ENCODE assay signal across 15 cellular contexts in genomic region chr5:111135946-111136345, GRCh38.
DNase-seq lines count a peak whose midpoint lies in the region; TF ChIP-seq lines count a peak whose summit lies in the region.
"Had no signal": no experiment of that assay in that cellular context is flagged by ENCODE, and none has a peak within 500 bp of the region (broad histone marks: within the 10 kb centered on the region; RNA-seq: fewer than 3 reads in every experiment).

No MANE protein-coding gene starts in this region.

- no peak overlapping the region for H3K4me3 ChIP-seq in epithelial cell of esophagus (ENCODE audit: low read length)
- H3K4me3 ChIP-seq: coronary artery, GM12878, stomach had no signal

- TF ChIP-seq CTCF in epithelial cell of esophagus (IDR thresholded peaks at IDR 0.05; ENCODE audit: insufficient read depth, low read depth, low read length, missing control alignments) (no peak), GM10266 (IDR thresholded peaks at IDR 0.05; ENCODE audit: control insufficient read depth, insufficient read depth, low read depth, missing control alignments) (no peak)

- H3K4me1 Mint-ChIP-seq in T-helper 2 cell treated with Interferon-gamma antibody and Interleukin-4, amounts not matched to agents 5 μg/mL and 100 μg/mL, for 36 hours (ENCODE audit: low read depth): peaks cover 3% of the 10 kb centered on the region

- H3K9me3 Mint-ChIP-seq in T-helper 2 cell treated with Interferon-gamma antibody and Interleukin-4, amounts not matched to agents 5 μg/mL and 100 μg/mL, for 36 hours: no peaks in the 10 kb centered on the region
- H3K9me3 Mint-ChIP-seq: activated naive CD4-positive, alpha-beta T cell treated with anti-CD3 and anti-CD28 coated beads, Interleukin-2, amount 50 U/mL, for 24 hours had no signal

- H3K27ac Mint-ChIP-seq in T-helper 2 cell treated with Interferon-gamma antibody and Interleukin-4, amounts not matched to agents 5 μg/mL and 100 μg/mL, for 36 hours: no peak overlapping the region
- H3K27ac Mint-ChIP-seq: activated naive CD4-positive, alpha-beta T cell treated with anti-CD3 and anti-CD28 coated beads, Interleukin-2, amount 50 U/mL, for 24 hours had no signal

- no peaks in the 10 kb centered on the region for H3K27me3 Mint-ChIP-seq in T-helper 2 cell treated with Interferon-gamma antibody and Interleukin-4, amounts not matched to agents 5 μg/mL and 100 μg/mL, for 36 hours (ENCODE audit: low read depth)
- H3K27me3 Mint-ChIP-seq: activated naive CD4-positive, alpha-beta T cell treated with anti-CD3 and anti-CD28 coated beads, Interleukin-2, amount 50 U/mL, for 24 hours had no signal

- DNase-seq in GOT3 (lab: John Stamatoyannopoulos, UW): peak; percentile 18
- DNase-seq in RKO (ENCODE audit: low spot score): peak; percentile 27
- DNase-seq in epithelial cell of esophagus (ENCODE audit: low read depth): peak; percentile 82
- DNase-seq in stromal cell of bone marrow (ENCODE audit: low read depth): peak; percentile 40
- DNase-seq in GM10266 (ENCODE audit: extremely low spot score): no peak
- DNase-seq in T-helper 2 cell treated with Interferon-gamma antibody and Interleukin-4, amounts not matched to agents 5 μg/mL and 100 μg/mL, for 36 hours (ENCODE audit: low spot score): no peak
- DNase-seq in SW480 (ENCODE audit: low spot score): no peak
- DNase-seq: COR-L47, islet precursor cell, NCI-H1417, NCI-H524, stomach had no signal

- H3K4me3 Mint-ChIP-seq in T-helper 2 cell treated with Interferon-gamma antibody and Interleukin-4, amounts not matched to agents 5 μg/mL and 100 μg/mL, for 36 hours: no peak overlapping the region
- H3K4me3 Mint-ChIP-seq: activated naive CD4-positive, alpha-beta T cell treated with anti-CD3 and anti-CD28 coated beads, Interleukin-2, amount 50 U/mL, for 24 hours had no signal

- no peaks in the 10 kb centered on the region for H3K36me3 Mint-ChIP-seq in T-helper 2 cell treated with Interferon-gamma antibody and Interleukin-4, amounts not matched to agents 5 μg/mL and 100 μg/mL, for 36 hours (ENCODE audit: low read depth)
- H3K36me3 Mint-ChIP-seq: activated naive CD4-positive, alpha-beta T cell treated with anti-CD3 and anti-CD28 coated beads, Interleukin-2, amount 50 U/mL, for 24 hours had no signal

Comparison
In these comparisons a context has a peak if more than half of its experiments do, and no peak if none do; other contexts are left out.
1. DNase-seq: peak in GOT3 (single experiment), RKO (single experiment), epithelial cell of esophagus (single experiment) and stromal cell of bone marrow (single experiment); none in GM10266 (single experiment), T-helper 2 cell treated with Interferon-gamma antibody and Interleukin-4, amounts not matched to agents 5 μg/mL and 100 μg/mL, for 36 hours (single experiment) and SW480 (single experiment).